8 cellular contexts compared by ENCODE assay signal in the genomic region with DNA sequence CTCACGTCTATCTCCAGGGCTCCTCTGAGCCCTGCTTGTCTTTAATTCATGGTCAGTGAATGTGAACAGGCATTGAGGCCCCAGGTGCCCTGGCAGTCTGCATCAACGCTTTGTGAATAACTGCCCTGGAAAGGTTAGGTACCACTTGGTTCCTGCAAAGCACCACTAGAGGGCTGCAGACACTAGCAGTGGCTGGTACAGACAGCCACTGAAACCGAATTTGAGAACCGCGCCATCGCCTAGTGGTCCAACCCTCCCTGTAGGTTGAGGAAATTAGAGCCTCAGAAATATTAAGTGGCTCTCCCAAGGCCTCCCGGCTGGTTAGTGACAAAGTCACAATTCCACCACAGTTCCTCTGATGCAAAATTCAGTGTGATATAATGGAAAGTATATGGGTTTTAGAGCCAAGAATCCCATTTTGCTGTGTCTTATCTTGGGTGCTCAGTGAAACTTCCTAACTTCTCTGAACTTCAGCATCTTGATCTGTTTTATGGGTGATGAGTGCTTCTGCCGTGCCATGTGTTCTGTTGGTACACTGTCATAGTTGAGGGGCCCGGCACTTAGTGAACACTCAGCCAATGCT. TPM values are rescaled to one million over a fixed set of nuclear protein-coding genes. Genes with fewer than 3 reads are reported as not detected.
A peak's percentile ranks its signal among the peaks of the same experiment; 100 is the strongest.
DNase-seq lines count a peak whose midpoint lies in the region; ATAC-seq and TF ChIP-seq lines count a peak whose summit lies in the region.

No MANE protein-coding gene starts in this region.

- H3K4me1 ChIP-seq in parathyroid adenoma = no peaks in the 10 kb centered on the region

- no peaks in the 10 kb centered on the region for H3K36me3 ChIP-seq in parathyroid adenoma (ENCODE audit: control insufficient read depth, insufficient read depth, low read length)

- no peaks in the 10 kb centered on the region for H3K4me1 Mint-ChIP-seq in activated T-helper 2 cell treated with anti-CD3 and anti-CD28 coated beads, Interferon-gamma antibody, Interleukin-2, Interleukin-4, amounts not matched to agents 10 μg/mL and 5 μg/mL and 100 μg/mL, durations not matched to agents 14 hours and 24 hours and 36 hours (ENCODE audit: low read depth)
- H3K4me1 Mint-ChIP-seq in type B pancreatic cell (ENCODE audit: unreplicated experiment) = no peaks in the 10 kb centered on the region

- TF ChIP-seq CTCF in parathyroid adenoma (IDR thresholded peaks at IDR 0.05) = peak; percentile 85
- peak; percentile 95 for TF ChIP-seq CTCF in type B pancreatic cell (conservative IDR thresholded peaks at IDR 0.05)

- no peaks in the 10 kb centered on the region for H3K27me3 ChIP-seq in parathyroid adenoma (ENCODE audit: control insufficient read depth, insufficient read depth, low read length)

- H3K9me3 ChIP-seq in parathyroid adenoma (ENCODE audit: control insufficient read depth, low read length) = no peaks in the 10 kb centered on the region

- no peak overlapping the region for H3K4me2 ChIP-seq in parathyroid adenoma (ENCODE audit: low read length)

- no peak overlapping the region for H3K4me3 ChIP-seq in parathyroid adenoma (ENCODE audit: low read depth, low read length)

- intact Hi-C loops in activated T-helper 2 cell treated with anti-CD3 and anti-CD28 coated beads, Interferon-gamma antibody, Interleukin-2, Interleukin-4, amounts not matched to agents 10 μg/mL and 5 μg/mL and 100 μg/mL, durations not matched to agents 14 hours and 24 hours and 36 hours (cut with micrococcal nuclease) = loop anchor here (1.0 to 5.0 kb wide), 5 partner anchors 124 to 398 kb away; no protein-coding TSS in a partner anchor

- no peaks in the 10 kb centered on the region for H3K36me3 Mint-ChIP-seq in activated T-helper 2 cell treated with anti-CD3 and anti-CD28 coated beads, Interferon-gamma antibody, Interleukin-2, Interleukin-4, amounts not matched to agents 10 μg/mL and 5 μg/mL and 100 μg/mL, durations not matched to agents 14 hours and 24 hours and 36 hours (ENCODE audit: low read depth)
- no peaks in the 10 kb centered on the region for H3K36me3 Mint-ChIP-seq in type B pancreatic cell

- no peaks in the 10 kb centered on the region for H3K9me3 Mint-ChIP-seq in activated T-helper 2 cell treated with anti-CD3 and anti-CD28 coated beads, Interferon-gamma antibody, Interleukin-2, Interleukin-4, amounts not matched to agents 10 μg/mL and 5 μg/mL and 100 μg/mL, durations not matched to agents 14 hours and 24 hours and 36 hours
- H3K9me3 Mint-ChIP-seq in type B pancreatic cell = no peaks in the 10 kb centered on the region

- no peak overlapping the region for H3K4me3 Mint-ChIP-seq in activated T-helper 2 cell treated with anti-CD3 and anti-CD28 coated beads, Interferon-gamma antibody, Interleukin-2, Interleukin-4, amounts not matched to agents 10 μg/mL and 5 μg/mL and 100 μg/mL, durations not matched to agents 14 hours and 24 hours and 36 hours (ENCODE audit: low read depth)
- no peak overlapping the region for H3K4me3 Mint-ChIP-seq in type B pancreatic cell

- DNase-seq in DMS153 treated with DMSO at 0.1 percent for 48 hours (lab: John Stamatoyannopoulos, UW; ENCODE audit: unreplicated experiment) (peak; percentile 84), LHCN-M2 (ENCODE audit: low read depth) (peak; percentile 53), RPMI8226 (peak; percentile 89), foreskin melanocyte (peak; percentile 59), type B pancreatic cell (ENCODE audit: extremely low spot score, unreplicated experiment) (peak; percentile 73)
- DNase-seq in activated T-helper 2 cell treated with anti-CD3 and anti-CD28 coated beads, Interferon-gamma antibody, Interleukin-2, Interleukin-4, amounts not matched to agents 10 μg/mL and 5 μg/mL and 100 μg/mL, durations not matched to agents 14 hours and 24 hours and 36 hours (ENCODE audit: low spot score) = peak; percentile 57

- H3K79me2 ChIP-seq in parathyroid adenoma = no peaks in the 10 kb centered on the region

- peaks cover 11% of the 10 kb centered on the region for H3K27me3 Mint-ChIP-seq in activated T-helper 2 cell treated with anti-CD3 and anti-CD28 coated beads, Interferon-gamma antibody, Interleukin-2, Interleukin-4, amounts not matched to agents 10 μg/mL and 5 μg/mL and 100 μg/mL, durations not matched to agents 14 hours and 24 hours and 36 hours (ENCODE audit: low read depth)
- H3K27me3 Mint-ChIP-seq in type B pancreatic cell = peaks cover 3% of the 10 kb centered on the region

- no peak overlapping the region for H3K9ac ChIP-seq in parathyroid adenoma

- peak; percentile 80 for ATAC-seq in GM21528 (IDR thresholded peaks at IDR 0.05; ENCODE audit: low FRiP score, unreplicated experiment)

- H2AFZ ChIP-seq in parathyroid adenoma = peak overlapping the region; percentile 19

- H3K27ac ChIP-seq in parathyroid adenoma = no peak overlapping the region

- H3K27ac Mint-ChIP-seq in activated T-helper 2 cell treated with anti-CD3 and anti-CD28 coated beads, Interferon-gamma antibody, Interleukin-2, Interleukin-4, amounts not matched to agents 10 μg/mL and 5 μg/mL and 100 μg/mL, durations not matched to agents 14 hours and 24 hours and 36 hours = no peak overlapping the region
- no peak overlapping the region for H3K27ac Mint-ChIP-seq in type B pancreatic cell

RNA-seq across cellular contexts. Expression of a gene that starts 46.2 kb away (rescaled TPM):
- 6.2 and 10.2 TPM in 2 replicates for total RNA-seq in LHCN-M2 (2014; rRNA removed)
- polyA plus RNA-seq in LHCN-M2 (2012) = 3.9 TPM
- 26.6 and 29.7 TPM in 2 replicates for total RNA-seq in activated T-helper 2 cell treated with anti-CD3 and anti-CD28 coated beads, Interferon-gamma antibody, Interleukin-2, Interleukin-4, amounts not matched to agents 10 μg/mL and 5 μg/mL and 100 μg/mL, durations not matched to agents 14 hours and 24 hours and 36 hours
- total RNA-seq in type B pancreatic cell (ENCODE audit: low replicate concordance) = 47.4 and 60.6 TPM in 2 replicates
